8 cellular contexts compared by ENCODE assay signal in genomic region chr2:54503192-54503591, GRCh38. TPM values are rescaled to one million over a fixed set of nuclear protein-coding genes. Genes with fewer than 3 reads are reported as not detected.
DNase-seq lines count a peak whose midpoint lies in the region; ATAC-seq and TF ChIP-seq lines count a peak whose summit lies in the region.

No MANE protein-coding gene starts in this region.

- no peak overlapping the region for H3K4me3 Mint-ChIP-seq in MCF 10A (ENCODE audit: unreplicated experiment)
- H3K4me3 Mint-ChIP-seq in activated CD4-positive, alpha-beta memory T cell treated with anti-CD3 and anti-CD28 coated beads for 36 hours: no peak overlapping the region
- H3K4me3 Mint-ChIP-seq in stimulated activated naive B cell treated with anti-CD40 and anti-IgM and Interleukin-4, amounts not matched to agents 10 μg/mL and 1 μg/mL and 100 μg/mL, for 72 hours: no peak overlapping the region

- 62% methylated on average over 3 of the region's 3 CpGs for WGBS in right cardiac atrium

- H3K9me3 Mint-ChIP-seq in MCF 10A (ENCODE audit: unreplicated experiment): no peaks in the 10 kb centered on the region
- H3K9me3 Mint-ChIP-seq in activated CD4-positive, alpha-beta memory T cell treated with anti-CD3 and anti-CD28 coated beads for 36 hours: no peaks in the 10 kb centered on the region
- H3K9me3 Mint-ChIP-seq in stimulated activated naive B cell treated with anti-CD40 and anti-IgM and Interleukin-4, amounts not matched to agents 10 μg/mL and 1 μg/mL and 100 μg/mL, for 72 hours: no peaks in the 10 kb centered on the region

- no peaks in the 10 kb centered on the region for H3K4me1 Mint-ChIP-seq in MCF 10A (ENCODE audit: insufficient read depth, unreplicated experiment)
- H3K4me1 Mint-ChIP-seq in activated CD4-positive, alpha-beta memory T cell treated with anti-CD3 and anti-CD28 coated beads for 36 hours (ENCODE audit: low read depth): no peaks in the 10 kb centered on the region
- peaks cover 0 to 1% of the 10 kb centered on the region in 2 donors for H3K4me1 Mint-ChIP-seq in stimulated activated naive B cell treated with anti-CD40 and anti-IgM and Interleukin-4, amounts not matched to agents 10 μg/mL and 1 μg/mL and 100 μg/mL, for 72 hours

- intact Hi-C loops in MCF 10A (cut with micrococcal nuclease) (loop anchor here (1.0 kb wide), 2 partner anchors 297 to 395 kb away; no protein-coding TSS in a partner anchor), breast epithelium (cut with DNase I; ENCODE audit: low total_unique reads) (no loop called here), right cardiac atrium (cut with DNase I) (loop anchor here in 1 of 4 donors (10.0 kb wide), 1 partner anchor 298 kb away; no protein-coding TSS in a partner anchor)
- intact Hi-C loops in activated CD4-positive, alpha-beta memory T cell treated with anti-CD3 and anti-CD28 coated beads for 36 hours (cut with micrococcal nuclease): loop anchor here (5.0 kb wide), 1 partner anchor 396 kb away; no protein-coding TSS in a partner anchor

- no peaks in the 10 kb centered on the region for H3K27me3 Mint-ChIP-seq in MCF 10A (ENCODE audit: insufficient read depth, unreplicated experiment)
- H3K27me3 Mint-ChIP-seq in activated CD4-positive, alpha-beta memory T cell treated with anti-CD3 and anti-CD28 coated beads for 36 hours: no peaks in the 10 kb centered on the region
- H3K27me3 Mint-ChIP-seq in stimulated activated naive B cell treated with anti-CD40 and anti-IgM and Interleukin-4, amounts not matched to agents 10 μg/mL and 1 μg/mL and 100 μg/mL, for 72 hours: no peaks in the 10 kb centered on the region

- no peak overlapping the region for H3K4me3 ChIP-seq in breast epithelium
- no peak overlapping the region for H3K4me3 ChIP-seq in Jurkat, Clone E6-1 (ENCODE audit: low read length)
- H3K4me3 ChIP-seq in right cardiac atrium (ENCODE audit: low read length): no peak overlapping the region

- TF ChIP-seq CTCF in MCF 10A (IDR thresholded peaks at IDR 0.05; ENCODE audit: unreplicated experiment) (peak; percentile 50), breast epithelium (IDR thresholded peaks at IDR 0.05) (no peak)

- CTCF ChIA-PET in MCF 10A (lab: Yijun Ruan, JAX): interaction anchor here (0.6 to 2.8 kb wide), 16 partner anchors 9 to 396 kb away, joined by 3 to 19 read pairs (median 3); no protein-coding TSS in a partner anchor
- CTCF ChIA-PET in activated CD4-positive, alpha-beta memory T cell treated with anti-CD3 and anti-CD28 coated beads for 36 hours (lab: Charles Lee): interaction anchor here (1.2 to 4.3 kb wide), 7 partner anchors 10 to 400 kb away, joined by 3 to 20 read pairs (median 5); no protein-coding TSS in a partner anchor

- DNase-seq in MCF 10A (ENCODE audit: unreplicated experiment) (peak; percentile 38), breast epithelium (ENCODE audit: low spot score in 2 of 2) (no peak), right cardiac atrium (no peak), epidermal melanocyte (ENCODE audit: insufficient read length, low spot score) (no peak)
- peak; percentile 75 for DNase-seq in Jurkat, Clone E6-1 (ENCODE audit: low read depth, low spot score)
- DNase-seq in activated CD4-positive, alpha-beta memory T cell treated with anti-CD3 and anti-CD28 coated beads for 36 hours: peak; percentile 50
- peak; percentile 32 for DNase-seq in stimulated activated naive B cell treated with anti-CD40 and anti-IgM and Interleukin-4, amounts not matched to agents 10 μg/mL and 1 μg/mL and 100 μg/mL, for 72 hours

- ATAC-seq in right cardiac atrium (peak; percentile 19 to 47), GM18873 (IDR thresholded peaks at IDR 0.05; ENCODE audit: low FRiP score, unreplicated experiment) (no peak)
- ATAC-seq in stimulated activated naive B cell treated with anti-CD40 and anti-IgM and Interleukin-4, amounts not matched to agents 10 μg/mL and 1 μg/mL and 100 μg/mL, for 72 hours (replicated peaks): peak; percentile 78 to 88

- no peaks in the 10 kb centered on the region for H3K4me1 ChIP-seq in breast epithelium
- H3K4me1 ChIP-seq in right cardiac atrium (ENCODE audit: control insufficient read depth, insufficient read depth, low read length): peaks cover 26% of the 10 kb centered on the region

- POLR2A ChIA-PET in MCF 10A (lab: Yijun Ruan, JAX): no interaction called here
- POLR2A ChIA-PET in activated CD4-positive, alpha-beta memory T cell treated with anti-CD3 and anti-CD28 coated beads for 36 hours (lab: Charles Lee): no interaction called here

- no peak overlapping the region for H3K27ac Mint-ChIP-seq in MCF 10A (ENCODE audit: low read depth, unreplicated experiment)
- H3K27ac Mint-ChIP-seq in activated CD4-positive, alpha-beta memory T cell treated with anti-CD3 and anti-CD28 coated beads for 36 hours: no peak overlapping the region
- H3K27ac Mint-ChIP-seq in stimulated activated naive B cell treated with anti-CD40 and anti-IgM and Interleukin-4, amounts not matched to agents 10 μg/mL and 1 μg/mL and 100 μg/mL, for 72 hours: no peak overlapping the region

- no peaks in the 10 kb centered on the region for H3K36me3 Mint-ChIP-seq in MCF 10A (ENCODE audit: insufficient read depth, unreplicated experiment)
- H3K36me3 Mint-ChIP-seq in activated CD4-positive, alpha-beta memory T cell treated with anti-CD3 and anti-CD28 coated beads for 36 hours: no peaks in the 10 kb centered on the region
- no peaks in the 10 kb centered on the region for H3K36me3 Mint-ChIP-seq in stimulated activated naive B cell treated with anti-CD40 and anti-IgM and Interleukin-4, amounts not matched to agents 10 μg/mL and 1 μg/mL and 100 μg/mL, for 72 hours

- H3K27ac ChIP-seq in breast epithelium (no peak overlapping the region), right cardiac atrium (ENCODE audit: low read length) (peak overlapping the region; percentile 2)

- H3K36me3 ChIP-seq in breast epithelium: no peaks in the 10 kb centered on the region

- no TSS peak for BruUV-seq in MCF 10A (replicated peaks; lab: Mats Ljungman, UMichigan)

- no peak for TF ChIP-seq POLR2A in breast epithelium (IDR thresholded peaks at IDR 0.05)

- H3K27me3 ChIP-seq in breast epithelium: no peaks in the 10 kb centered on the region
- H3K27me3 ChIP-seq in right cardiac atrium (ENCODE audit: control insufficient read depth, insufficient read depth): no peaks in the 10 kb centered on the region

- H3K9me3 ChIP-seq in breast epithelium: no peaks in the 10 kb centered on the region
- H3K9me3 ChIP-seq in right cardiac atrium (ENCODE audit: control insufficient read depth, low read length): no peaks in the 10 kb centered on the region

RNA-seq across cellular contexts. Expression of gene SPTBN1, which starts 47.1 kb away (rescaled TPM):
- total RNA-seq in MCF 10A (2022): 148 and 171 TPM in 2 replicates
- 1,000 to 10,000 TPM in 1 of 3 donors, 100 to 1,000 TPM in 2; 223 to 1,216 (median 273) TPM for total RNA-seq in breast epithelium
- 111 TPM for polyA plus RNA-seq in Jurkat, Clone E6-1 (2012; ENCODE audit: insufficient read depth, insufficient read length)
- 10 to 100 TPM; 67.5 to 68.1 TPM for total RNA-seq in activated CD4-positive, alpha-beta memory T cell treated with anti-CD3 and anti-CD28 coated beads for 36 hours
- total RNA-seq in right cardiac atrium: 100 to 1,000 TPM; 304 to 348 (median 336) TPM
- 141 TPM for polyA plus RNA-seq in right cardiac atrium

Comparison
In these comparisons a context has a peak if more than half of its experiments do, and no peak if none do; other contexts are left out.
1. DNase-seq: peak in MCF 10A (single experiment), Jurkat, Clone E6-1 (single experiment), activated CD4-positive, alpha-beta memory T cell treated with anti-CD3 and anti-CD28 coated beads for 36 hours (single experiment) and stimulated activated naive B cell treated with anti-CD40 and anti-IgM and Interleukin-4, amounts not matched to agents 10 μg/mL and 1 μg/mL and 100 μg/mL, for 72 hours (single experiment); none in breast epithelium (0 of 2), right cardiac atrium (0 of 3) and epidermal melanocyte (single experiment).